In genomic region chr22:39625554-39626537, GRCh38 we compare ENCODE assay signal across 15 cellular contexts. TPM values are rescaled to one million over a fixed set of nuclear protein-coding genes. Genes with fewer than 3 reads are reported as not detected.
"Had no signal": no experiment of that assay in that cellular context is flagged by ENCODE, and none has a peak within 500 bp of the region (broad histone marks: within the 10 kb centered on the region; RNA-seq: fewer than 3 reads in every experiment).

No MANE protein-coding gene starts in this region.

- H3K4me1 ChIP-seq: thyroid gland, uterus had no signal

- FAIRE-seq: endometrium, TTC549 had no signal

- ATAC-seq: activated naive CD4-positive, alpha-beta T cell treated with anti-CD3 and anti-CD28 coated beads, Interleukin-2, amount 50 U/mL, for 72 hours; activated T-cell treated with anti-CD3 and anti-CD28 coated beads, Interleukin-2, amount 50 U/mL, for 4 hours had no signal

- H3K9me3 ChIP-seq: esophagus muscularis mucosa, thyroid gland, uterus had no signal

- H3K4me3 ChIP-seq: esophagus muscularis mucosa, thyroid gland, uterus had no signal

- H3K27ac ChIP-seq: esophagus muscularis mucosa, thyroid gland, uterus had no signal

- H3K27me3 ChIP-seq: thyroid gland had no signal

- DNase-seq: activated CD4-positive, alpha-beta T cell treated with anti-CD3 and anti-CD28 coated beads for 1 hour; activated CD4-positive, alpha-beta T cell treated with anti-CD3 and anti-CD28 coated beads, Interleukin-2, amount 50 U/mL, for 48 hours; activated effector memory CD4-positive, alpha-beta T cell treated with anti-CD3 and anti-CD28 coated beads, Interleukin-2, amount 50 U/mL, for 16 hours; activated T-cell treated with anti-CD3 and anti-CD28 coated beads, Interleukin-2, amount 50 U/mL, for 4 hours; stimulated activated CD4-positive, alpha-beta T cell treated with anti-CD3 and anti-CD28 coated beads, Interleukin-15, amount 100 ng/mL, for 24 hours; thyroid gland; uterus had no signal

- H3K36me3 ChIP-seq: esophagus muscularis mucosa, thyroid gland, uterus had no signal

RNA-seq across cellular contexts. Expression of gene CACNA1I, which starts 55.3 kb away (rescaled TPM):
- total RNA-seq: fibroblast of villous mesenchyme, kidney epithelial cell, myocyte, skeletal muscle tissue had no signal
